In the genomic region with DNA sequence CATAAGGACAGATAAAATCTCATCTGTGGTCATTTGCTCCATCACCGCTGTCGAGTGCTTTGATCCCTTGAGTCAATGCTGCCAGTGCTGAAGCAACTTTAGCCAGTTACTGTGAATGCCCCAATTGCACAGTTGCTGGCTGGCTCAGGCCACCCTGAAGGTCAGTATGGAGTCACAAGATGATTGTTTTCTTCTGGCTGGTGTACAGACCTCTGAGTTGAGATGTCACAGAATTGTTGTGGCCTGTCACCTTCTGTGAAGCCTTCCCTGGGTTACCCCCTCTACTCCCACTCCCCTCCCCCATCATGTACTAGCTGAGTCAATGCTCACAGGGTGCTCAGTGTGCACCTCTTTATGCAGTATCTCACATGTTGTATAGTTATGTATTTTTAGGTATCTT, we compare ENCODE assay signal across 22 cellular contexts.
DNase-seq lines count a peak whose midpoint lies in the region; ATAC-seq and TF ChIP-seq lines count a peak whose summit lies in the region.
"Had no signal": no experiment of that assay in that cellular context is flagged by ENCODE, and none has a peak within 500 bp of the region (broad histone marks: within the 10 kb centered on the region; RNA-seq: fewer than 3 reads in every experiment).

No MANE protein-coding gene starts in this region.

- ATAC-seq in natural killer cell treated with Interleukin-12 subunit alpha and Interleukin-12 subunit beta and Interleukin-15 and Interleukin-18, amount 100 ng/mL, for 72 hours = peak; percentile 70 to 74
- no peak for ATAC-seq in GM19324 (IDR thresholded peaks at IDR 0.05; ENCODE audit: low FRiP score, unreplicated experiment)
- ATAC-seq in GM19455 (IDR thresholded peaks at IDR 0.05; ENCODE audit: unreplicated experiment) = no peak
- ATAC-seq: GM12878, GM23338, HepG2 had no signal

- H3K4me1 Mint-ChIP-seq in immature natural killer cell = peaks cover 25 to 30% of the 10 kb centered on the region in 2 donors
- peaks cover 20 to 27% of the 10 kb centered on the region in 2 donors for H3K4me1 Mint-ChIP-seq in natural killer cell treated with Interleukin-12 subunit alpha and Interleukin-12 subunit beta and Interleukin-15 and Interleukin-18, amount 100 ng/mL, for 72 hours (ENCODE audit: low read depth in 2 of 2)

- H2AFZ ChIP-seq in KMS-11 (ENCODE audit: low read depth) = no peak overlapping the region
- H2AFZ ChIP-seq: GM23338 had no signal

- H3K27me3 Mint-ChIP-seq in immature natural killer cell (ENCODE audit: low read depth in 3 of 3) = peaks cover 0 to 3% (median 1%) of the 10 kb centered on the region in 3 donors
- H3K27me3 Mint-ChIP-seq in natural killer cell treated with Interleukin-12 subunit alpha and Interleukin-12 subunit beta and Interleukin-15 and Interleukin-18, amount 100 ng/mL, for 72 hours = peaks cover 0 to 9% of the 10 kb centered on the region in 2 donors

- 0 out of 2 replicates have a peak, but pooled peaks cover 6% of the 10 kb centered on the region for H3K36me3 ChIP-seq in BLaER1
- no peaks in the 10 kb centered on the region for H3K36me3 ChIP-seq in KMS-11 (ENCODE audit: insufficient read depth)
- H3K36me3 ChIP-seq: HAP-1, SJCRH30 had no signal

- DNase-seq in immature natural killer cell = peak; percentile 6 to 15 (median 11)
- DNase-seq in natural killer cell treated with Interleukin-12 subunit alpha and Interleukin-12 subunit beta and Interleukin-15 and Interleukin-18, amount 100 ng/mL, for 72 hours (ENCODE audit: low spot score) = no peak
- DNase-seq in NCI-H2029 (lab: John Stamatoyannopoulos, UW) = no peak
- DNase-seq: DMS53; KBM-7; NCI-H1092 treated with DMSO at 0.1 percent for 48 hours; NCI-H1436 treated with DMSO at 0.1 percent for 48 hours; NCI-H1930; NCI-H2227 treated with DMSO at 0.1 percent for 48 hours; NCI-H510A; NCI-H748 treated with DMSO at 0.1 percent for 48 hours; NK-92 treated with Interleukin-12 subunit alpha and Interleukin-12 subunit beta, amount 100 ng/mL, for 24 hours; SJCRH30 had no signal

- H3K27ac ChIP-seq in BLaER1 (0 out of 2 replicates have a peak overlapping the region, but pooled peaks have one; percentile 0), KMS-11 (0 out of 2 replicates have a peak overlapping the region, but pooled peaks have one; percentile 11)
- H3K27ac ChIP-seq: HL-60, SJCRH30 had no signal

- H3K4me2 ChIP-seq in BLaER1 (peak overlapping the region; percentile 52), KMS-11 (peak overlapping the region; percentile 40)
- H3K4me2 ChIP-seq: GM23338 had no signal

- H3K9me3 ChIP-seq in BLaER1 = no peaks in the 10 kb centered on the region
- H3K9me3 ChIP-seq: HAP-1, SJCRH30 had no signal

- no peaks in the 10 kb centered on the region for H3K9me3 Mint-ChIP-seq in immature natural killer cell
- H3K9me3 Mint-ChIP-seq in natural killer cell treated with Interleukin-12 subunit alpha and Interleukin-12 subunit beta and Interleukin-15 and Interleukin-18, amount 100 ng/mL, for 72 hours = no peaks in the 10 kb centered on the region
- H3K9me3 Mint-ChIP-seq: GM23338 had no signal

- peaks cover 82% of the 10 kb centered on the region for H3K4me1 ChIP-seq in BLaER1
- H3K4me1 ChIP-seq in KMS-11 (ENCODE audit: low read depth, poor library complexity, severe bottlenecking) = peaks cover 68% of the 10 kb centered on the region
- H3K4me1 ChIP-seq: SJCRH30 had no signal

- peaks cover 0 to 4% (median 0%) of the 10 kb centered on the region in 3 donors for H3K36me3 Mint-ChIP-seq in immature natural killer cell
- H3K36me3 Mint-ChIP-seq in natural killer cell treated with Interleukin-12 subunit alpha and Interleukin-12 subunit beta and Interleukin-15 and Interleukin-18, amount 100 ng/mL, for 72 hours = no peaks in the 10 kb centered on the region

- H3K9ac ChIP-seq in BLaER1 (no peak overlapping the region), KMS-11 (no peak overlapping the region)

- H3K79me2 ChIP-seq in KMS-11 (ENCODE audit: insufficient read depth, low read depth) = no peaks in the 10 kb centered on the region

- no peak overlapping the region for H3K4me3 ChIP-seq in BLaER1
- no peak overlapping the region for H3K4me3 ChIP-seq in KMS-11 (IDR thresholded peaks at IDR 0.05; ENCODE audit: insufficient read depth, low read depth, low read length)
- H3K4me3 ChIP-seq: GM12878, GM23338, HAP-1, SJCRH30 had no signal

- TF ChIP-seq CTCF in KMS-11 (conservative IDR thresholded peaks at IDR 0.05; ENCODE audit: low read depth, low read length) = no peak

- H3K4me3 Mint-ChIP-seq in immature natural killer cell = peak overlapping the region in 2 of 5 donors; percentile 18 to 42
- H3K4me3 Mint-ChIP-seq in natural killer cell treated with Interleukin-12 subunit alpha and Interleukin-12 subunit beta and Interleukin-15 and Interleukin-18, amount 100 ng/mL, for 72 hours = no peak overlapping the region
- H3K4me3 Mint-ChIP-seq: GM23338 had no signal

- H4K20me1 ChIP-seq in BLaER1 (peaks cover 77% of the 10 kb centered on the region), KMS-11 (ENCODE audit: insufficient read depth) (no peaks in the 10 kb centered on the region)

- H3K27me3 ChIP-seq in BLaER1 (no peaks in the 10 kb centered on the region), KMS-11 (ENCODE audit: insufficient read depth, low read depth) (no peaks in the 10 kb centered on the region)
- H3K27me3 ChIP-seq: SJCRH30 had no signal

- H3K27ac Mint-ChIP-seq in immature natural killer cell = peak overlapping the region in 3 of 6 donors; percentile 22 to 72 (median 49)
- peak overlapping the region in 1 of 2 donors; percentile 32 for H3K27ac Mint-ChIP-seq in natural killer cell treated with Interleukin-12 subunit alpha and Interleukin-12 subunit beta and Interleukin-15 and Interleukin-18, amount 100 ng/mL, for 72 hours
- H3K27ac Mint-ChIP-seq: GM23338 had no signal

Comparison
In these comparisons a context has a peak if more than half of its experiments do, and no peak if none do; other contexts are left out.
1. DNase-seq: peak in immature natural killer cell (3 of 3); none in natural killer cell treated with Interleukin-12 subunit alpha and Interleukin-12 subunit beta and Interleukin-15 and Interleukin-18, amount 100 ng/mL, for 72 hours (single experiment) and NCI-H2029 (single experiment).
2. ATAC-seq: peak in natural killer cell treated with Interleukin-12 subunit alpha and Interleukin-12 subunit beta and Interleukin-15 and Interleukin-18, amount 100 ng/mL, for 72 hours (2 of 2); none in GM19324 (single experiment) and GM19455 (single experiment).